17 cellular contexts compared by ENCODE assay signal in genomic region chr17:17827826-17828621, GRCh38. TPM values are rescaled to one million over a fixed set of nuclear protein-coding genes. Genes with fewer than 3 reads are reported as not detected.
DNase-seq lines count a peak whose midpoint lies in the region; ATAC-seq, FAIRE-seq and TF ChIP-seq lines count a peak whose summit lies in the region.
"Had no signal": no experiment of that assay in that cellular context is flagged by ENCODE, and none has a peak within 500 bp of the region (broad histone marks: within the 10 kb centered on the region; RNA-seq: fewer than 3 reads in every experiment).

No MANE protein-coding gene starts in this region.

- H4K5ac ChIP-seq in IMR-90 (ENCODE audit: low read depth, low read length): no peak overlapping the region

- H3K9me3 Mint-ChIP-seq in CD4-positive, CD25-positive, alpha-beta regulatory T cell: no peaks in the 10 kb centered on the region
- no peaks in the 10 kb centered on the region for H3K9me3 Mint-ChIP-seq in neural crest cell
- H3K9me3 Mint-ChIP-seq: memory B cell had no signal

- no peak overlapping the region for H3K4me3 ChIP-seq in CD4-positive, CD25-positive, alpha-beta regulatory T cell (ENCODE audit: low read depth, low read length)
- H3K4me3 ChIP-seq in IMR-90 (ENCODE audit: insufficient read depth, low read depth, low read length): no peak overlapping the region
- H3K4me3 ChIP-seq in K562: no peak overlapping the region
- H3K4me3 ChIP-seq in left lung: no peak overlapping the region
- H3K4me3 ChIP-seq: GM12878, pancreas had no signal

- peak overlapping the region in 1 of 3 donors; percentile 52 for H3K27ac Mint-ChIP-seq in CD4-positive, CD25-positive, alpha-beta regulatory T cell
- peak overlapping the region; percentile 89 for H3K27ac Mint-ChIP-seq in neural crest cell (ENCODE audit: unreplicated experiment)
- H3K27ac Mint-ChIP-seq: memory B cell had no signal

- peak overlapping the region in 3 of 4 donors; percentile 29 to 90 (median 47) for H3K4me3 Mint-ChIP-seq in CD4-positive, CD25-positive, alpha-beta regulatory T cell
- peak overlapping the region; percentile 31 for H3K4me3 Mint-ChIP-seq in neural crest cell
- H3K4me3 Mint-ChIP-seq: memory B cell had no signal

- no peaks in the 10 kb centered on the region for H3K36me3 ChIP-seq in CD4-positive, CD25-positive, alpha-beta regulatory T cell (ENCODE audit: control insufficient read depth, insufficient read depth, low read length)
- peaks cover 12% of the 10 kb centered on the region; the same call in 1 of the 2 replicates for H3K36me3 ChIP-seq in IMR-90 (ENCODE audit: control insufficient read depth, insufficient read depth, low read length)
- H3K36me3 ChIP-seq in K562 (ENCODE audit: control insufficient read depth, insufficient read depth, low read length): peaks cover 65% of the 10 kb centered on the region; the same call in 2 of the 3 replicates
- peaks cover 0 to 27% of the 10 kb centered on the region in 2 donors for H3K36me3 ChIP-seq in left lung
- H3K36me3 ChIP-seq: pancreas had no signal

- intact Hi-C loops in IMR-90 (cut with micrococcal nuclease) (no loop called here), K562 (cut with micrococcal nuclease) (loop anchor here (10.0 kb wide), 1 partner anchor 143 kb away; the partner anchor contains the start of gene RAI1), left lung (cut with DNase I) (no loop called here)

- no TSS peak for BruUV-seq in IMR-90 (replicated peaks; lab: Mats Ljungman, UMichigan)
- no TSS peak for BruUV-seq in K562 (replicated peaks; lab: Mats Ljungman, UMichigan)

- CTCF ChIA-PET in IMR-90 (lab: Yijun Ruan, JAX): no interaction called here
- CTCF ChIA-PET in K562 (lab: Yijun Ruan, JAX; ENCODE audit: low intra/inter-chr PET ratio): no interaction called here

- H3K56ac ChIP-seq in IMR-90 (ENCODE audit: extremely low read depth, insufficient read depth, low read length): no peak overlapping the region

- TF ChIP-seq RAD21 in IMR-90 (IDR thresholded peaks at IDR 0.05; ENCODE audit: low read length): no peak
- TF ChIP-seq RAD21 in K562 (CRISPR knock-in tag; conservative IDR thresholded peaks at IDR 0.05 in 1 of 2, IDR thresholded peaks at IDR 0.05 in 1 of 2): no peak; a peak in 1 of 4 replicates

- TF ChIP-seq POLR2A in IMR-90 (IDR thresholded peaks at IDR 0.05; ENCODE audit: low read depth, low read length) (no peak), K562 (conservative IDR thresholded peaks at IDR 0.05) (peak; percentile 32; the same call in 1 of the 2 replicates)

- no peak overlapping the region for H2AK5ac ChIP-seq in IMR-90 (ENCODE audit: low read depth, low read length)

- no peak overlapping the region for H4K8ac ChIP-seq in IMR-90 (ENCODE audit: low read depth in 2 of 2, low read length in 2 of 2)

- H3K4ac ChIP-seq in IMR-90 (ENCODE audit: low read depth, low read length): no peak overlapping the region

- peaks cover 34% of the 10 kb centered on the region for H3K4me1 ChIP-seq in CD4-positive, CD25-positive, alpha-beta regulatory T cell (ENCODE audit: control insufficient read depth, insufficient read depth, low read length, poor library complexity, severe bottlenecking)
- peaks cover 29% of the 10 kb centered on the region for H3K4me1 ChIP-seq in IMR-90 (ENCODE audit: control insufficient read depth, insufficient read depth, low read length)
- H3K4me1 ChIP-seq in K562 (replicated peaks in 1 of 2; ENCODE audit: control insufficient read depth in 2 of 2, insufficient read depth in 2 of 2, low read length in 2 of 2): peaks cover 52 to 60% of the 10 kb centered on the region in 2 experiments
- H3K4me1 ChIP-seq in left lung: peaks cover 38 to 71% of the 10 kb centered on the region in 2 donors

- H4K91ac ChIP-seq in IMR-90 (ENCODE audit: insufficient read depth, low read depth, low read length): no peak overlapping the region

- POLR2A ChIA-PET in IMR-90 (lab: Charles Lee; ENCODE audit: unreplicated experiment) (no interaction called here), K562 (lab: Yijun Ruan, JAX) (interaction anchor here (0.6 to 6.0 kb wide), 6 partner anchors 8 to 21 kb away, joined by 3 to 102 read pairs (median 4); partner anchors contain the start of gene SREBF1)

- TF ChIP-seq CTCF in IMR-90 (conservative IDR thresholded peaks at IDR 0.05; ENCODE audit: low read depth, low read length): no peak
- 0 out of 6 replicates have a peak, but pooled peaks of 1 of the 3 experiments have one; percentile 17 for TF ChIP-seq CTCF in K562 (IDR thresholded peaks at IDR 0.05 in 2 of 3, conservative IDR thresholded peaks at IDR 0.05 in 1 of 3; ENCODE audit: insufficient read depth in 2 of 3, low read depth in 1 of 3, low read length in 3 of 3)
- no peak for TF ChIP-seq CTCF in neural crest cell (conservative IDR thresholded peaks at IDR 0.05)
- TF ChIP-seq CTCF in left lung (IDR thresholded peaks at IDR 0.05): no peak

- no peaks in the 10 kb centered on the region for H3K9me3 ChIP-seq in CD4-positive, CD25-positive, alpha-beta regulatory T cell (ENCODE audit: control insufficient read depth in 2 of 2, low read length in 2 of 2)
- H3K9me3 ChIP-seq in IMR-90 (ENCODE audit: control insufficient read depth, insufficient read depth, low read length) (no peaks in the 10 kb centered on the region), K562 (replicated peaks; ENCODE audit: control insufficient read depth, insufficient read depth, low read depth, low read length) (no peaks in the 10 kb centered on the region), left lung (no peaks in the 10 kb centered on the region)
- H3K9me3 ChIP-seq: pancreas had no signal

- dilution Hi-C loops in IMR-90 (cut with HindIII; ENCODE audit: low sequenced_read_pairs, unreplicated experiment): no loop called here

- no peak overlapping the region for H2BK5ac ChIP-seq in IMR-90 (ENCODE audit: low read depth, low read length, poor library complexity, severe bottlenecking)

- no peak overlapping the region for H2BK20ac ChIP-seq in IMR-90 (ENCODE audit: low read depth, low read length)

- H3K9me1 ChIP-seq in IMR-90 (ENCODE audit: insufficient read depth, low read length) (peaks cover 30% of the 10 kb centered on the region), K562 (ENCODE audit: control insufficient read depth, insufficient read depth, low read length) (no peaks in the 10 kb centered on the region)

- H3K4me2 ChIP-seq in IMR-90 (ENCODE audit: low read depth, low read length): no peak overlapping the region
- H3K4me2 ChIP-seq in K562 (ENCODE audit: insufficient read depth, low read length): no peak overlapping the region

- H2BK120ac ChIP-seq in IMR-90 (ENCODE audit: low read depth, low read length): no peak overlapping the region

- no peak overlapping the region for H3K23ac ChIP-seq in IMR-90 (ENCODE audit: low read depth, low read length)

- WGBS in IMR-90 (ENCODE audit: extremely low coverage in 2 of 2, insufficient read length in 1 of 2), 2 experiments: 87% methylated on average over 6 of the region's 13 CpGs; no CpG with 5 or more reads in 1 of the 2 experiments
- 64% methylated on average over 12 of the region's 13 CpGs for WGBS in K562 (ENCODE audit: insufficient coverage, low coverage, missing lambda C conversion rate)

- no peak overlapping the region for H3K14ac ChIP-seq in IMR-90 (replicated peaks; ENCODE audit: low read depth, low read length)

- ATAC-seq in CD4-positive, CD25-positive, alpha-beta regulatory T cell (ENCODE audit: low read depth in 2 of 2): no peak
- ATAC-seq in IMR-90 (ENCODE audit: low read depth) (no peak), K562 (no peak; the same call in 2 of the 3 replicates), GM19395 (IDR thresholded peaks at IDR 0.05; ENCODE audit: unreplicated experiment) (no peak), left lung (no peak)
- ATAC-seq: GM12878, pancreas, Right ventricle myocardium inferior had no signal

- H3K79me2 ChIP-seq in K562 (ENCODE audit: control insufficient read depth, insufficient read depth, low read length): peaks cover 94% of the 10 kb centered on the region

- H4K20me1 ChIP-seq in IMR-90 (ENCODE audit: insufficient read depth, low read length): peaks cover 80% of the 10 kb centered on the region
- peaks cover 29% of the 10 kb centered on the region; the same call in 1 of the 2 replicates for H4K20me1 ChIP-seq in K562 (replicated peaks; ENCODE audit: control insufficient read depth, insufficient read depth, low read length)

- H2AK9ac ChIP-seq in IMR-90 (replicated peaks; ENCODE audit: low read depth, low read length, poor library complexity): peak overlapping the region; percentile 46

- FAIRE-seq in K562 (lab: Jason Lieb, UNC): no peak
- FAIRE-seq: GM12878, pancreas had no signal

- in situ Hi-C loops in IMR-90 (cut with MboI; ENCODE audit: low sequenced_read_pairs): no loop called here
- in situ Hi-C loops in K562 (cut with MboI): no loop called here

- H3K18ac ChIP-seq in IMR-90 (ENCODE audit: low read depth, low read length): no peak overlapping the region

- H3K27ac ChIP-seq in CD4-positive, CD25-positive, alpha-beta regulatory T cell (ENCODE audit: insufficient read depth, low read length, poor library complexity, severe bottlenecking): no peak overlapping the region
- H3K27ac ChIP-seq in IMR-90 (ENCODE audit: insufficient read depth, low read length) (no peak overlapping the region), K562 (ENCODE audit: extremely low read depth, low read depth, low read length) (peak overlapping the region; percentile 44; the same call in 2 of the 3 replicates), left lung (no peak overlapping the region)
- H3K27ac ChIP-seq: pancreas had no signal

- no peaks in the 10 kb centered on the region for H3K27me3 Mint-ChIP-seq in CD4-positive, CD25-positive, alpha-beta regulatory T cell
- H3K27me3 Mint-ChIP-seq in neural crest cell (ENCODE audit: low read depth): peaks cover 2% of the 10 kb centered on the region
- H3K27me3 Mint-ChIP-seq: memory B cell had no signal

- TF ChIP-seq EP300 in K562 (IDR thresholded peaks at IDR 0.05; ENCODE audit: low read length): no peak

- no peak overlapping the region for H3K9ac ChIP-seq in IMR-90 (ENCODE audit: low read depth, low read length)
- H3K9ac ChIP-seq in K562 (ENCODE audit: insufficient read depth in 1 of 2, low read depth in 2 of 2, low read length in 2 of 2): peak overlapping the region in 1 of 2 experiments; percentile 81; a peak in 2 of 4 replicates

- peaks cover 0 to 62% (median 30%) of the 10 kb centered on the region in 4 donors for H3K4me1 Mint-ChIP-seq in CD4-positive, CD25-positive, alpha-beta regulatory T cell
- H3K4me1 Mint-ChIP-seq in neural crest cell: peaks cover 64% of the 10 kb centered on the region

- H3K36me3 Mint-ChIP-seq in CD4-positive, CD25-positive, alpha-beta regulatory T cell: no peaks in the 10 kb centered on the region
- peaks cover 2% of the 10 kb centered on the region for H3K36me3 Mint-ChIP-seq in neural crest cell (ENCODE audit: low read depth)

- DNase-seq in CD4-positive, CD25-positive, alpha-beta regulatory T cell: no peak
- no peak for DNase-seq in IMR-90
- DNase-seq in K562 (ENCODE audit: extremely low read depth in 1 of 4, low spot score in 3 of 4): no peak
- DNase-seq in neural crest cell (ENCODE audit: low read depth, low spot score): no peak
- DNase-seq in activated effector memory CD4-positive, alpha-beta T cell treated with Interleukin-2 at 50 U/mL for 16 hours: no peak
- no peak for DNase-seq in left lung
- DNase-seq: activated CD8-positive, alpha-beta memory T cell treated with anti-CD3 and anti-CD28 coated beads for 24 hours; C1 segment of cervical spinal cord; effector memory CD4-positive, alpha-beta T cell; foreskin melanocyte; NCI-H2081; NCI-H69 had no signal

- peaks cover 32 to 89% of the 10 kb centered on the region in 2 experiments for H3K79me1 ChIP-seq in IMR-90 (ENCODE audit: low read depth in 1 of 2, low read length in 2 of 2)

- H3K27me3 ChIP-seq in CD4-positive, CD25-positive, alpha-beta regulatory T cell (ENCODE audit: control insufficient read depth, insufficient read depth, low read length): no peaks in the 10 kb centered on the region
- H3K27me3 ChIP-seq in IMR-90 (ENCODE audit: control insufficient read depth, insufficient read depth, low read length) (no peaks in the 10 kb centered on the region), K562 (ENCODE audit: control insufficient read depth in 2 of 2, insufficient read depth in 2 of 2, low read length in 2 of 2) (no peaks in the 10 kb centered on the region), left lung (no peaks in the 10 kb centered on the region)
- H3K27me3 ChIP-seq: pancreas had no signal

- no peak overlapping the region for H2BK15ac ChIP-seq in IMR-90 (ENCODE audit: low read depth, low read length)

- H2AFZ ChIP-seq in IMR-90 (replicated peaks; ENCODE audit: low read length, poor library complexity): no peak overlapping the region
- no peak overlapping the region for H2AFZ ChIP-seq in K562 (ENCODE audit: low read depth, low read length)

RNA-seq across cellular contexts. Expression of gene SREBF1, which starts 8.8 kb away (rescaled TPM):
- total RNA-seq in CD4-positive, CD25-positive, alpha-beta regulatory T cell: 141 TPM
- polyA plus RNA-seq in CD4-positive, CD25-positive, alpha-beta regulatory T cell: 1 to 10 TPM; 4.5 to 6.7 (median 6.0) TPM
- 3.3 and 3.4 TPM in 2 replicates for total RNA-seq in IMR-90 (2012; rRNA removed)
- 20.4 and 22.3 TPM in 2 replicates for polyA plus RNA-seq in IMR-90 (2012; rRNA removed)
- 16.2 and 23.6 TPM in 2 replicates for polyA plus RNA-seq in IMR-90 (2012; cell fraction: cytosol; rRNA removed)
- polyA plus RNA-seq in IMR-90 (2012; cell fraction: nucleus; rRNA removed; ENCODE audit: low replicate concordance): 82.8 and 188 TPM in 2 replicates
- total RNA-seq in K562 (2011; cell fraction: chromatin; rRNA removed; ENCODE audit: low replicate concordance): 392 and 1,233 TPM in 2 replicates
- total RNA-seq in K562 (2011; cell fraction: nucleolus; rRNA removed): 729 and 820 TPM in 2 replicates
- total RNA-seq in K562 (2011; cell fraction: nucleoplasm; rRNA removed): 484 and 520 TPM in 2 replicates
- 69.4 and 80.7 TPM in 2 replicates for total RNA-seq in K562 (2014; rRNA removed)
- 28.6 and 31.2 TPM in 2 replicates for total RNA-seq in K562 (2014; rRNA removed; fragmentation: Illumina TruSeq; extraction: Trizol)
- 69.5 and 69.7 TPM in 2 replicates for total RNA-seq in K562 (2015; rRNA removed; fragmentation: Illumina TruSeq; extraction: Trizol)
- total RNA-seq in K562 (2021): 134 and 169 TPM in 2 replicates
- polyA plus RNA-seq in K562 (2011; rRNA removed): 35.6 and 140 TPM in 2 replicates
- 54.3 and 84.0 TPM in 2 replicates for polyA plus RNA-seq in K562 (2011; cell fraction: cytosol; rRNA removed)
- polyA plus RNA-seq in K562 (2011; cell fraction: nucleus; rRNA removed): 590 and 682 TPM in 2 replicates
- 162 and 169 TPM in 2 replicates for polyA plus RNA-seq in K562 (2012)
- 98.4 and 117 TPM in 2 replicates for polyA plus RNA-seq in K562 (2014; fragmentation: Illumina TruSeq; extraction: Trizol)
- 1 to 10 TPM; 1.6 to 1.7 TPM for polyA plus RNA-seq in K562 (2014; fragmentation: Nextera tagmentation; extraction: Ambion mirVana)
- 90.3 and 91.1 TPM in 2 replicates for polyA plus RNA-seq in K562 (2014; rRNA removed)
- 33.6 and 42.1 TPM in 2 replicates for polyA minus RNA-seq in K562 (2011; rRNA and poly(A)+ RNA removed)
- 133 and 177 TPM in 2 replicates for polyA minus RNA-seq in K562 (2011; cell fraction: cytosol; rRNA and poly(A)+ RNA removed)
- polyA minus RNA-seq in K562 (2011; cell fraction: nucleus; rRNA and poly(A)+ RNA removed): 150 and 229 TPM in 2 replicates
- total RNA-seq in neural crest cell: 128 and 132 TPM in 2 replicates
- 100 to 1,000 TPM; 112 to 122 TPM for total RNA-seq in left lung
